In genomic region chr7:28832669-28833068, GRCh38 we compare ENCODE assay signal across 11 cellular contexts.
"Had no signal": no experiment of that assay in that cellular context is flagged by ENCODE, and none has a peak within 500 bp of the region (broad histone marks: within the 10 kb centered on the region; RNA-seq: fewer than 3 reads in every experiment).

No MANE protein-coding gene starts in this region.

- H3K4me3 Mint-ChIP-seq: GM23338, H9, HFFc6, IgD-negative memory B cell had no signal

- FAIRE-seq: H1, H54, HepG2 had no signal

- H3K27ac ChIP-seq: HL-60, KMS-11 had no signal

- H2AFZ ChIP-seq: GM23338 had no signal

- H3K4me3 ChIP-seq: GM23338 had no signal

- H3K9ac ChIP-seq: KMS-11 had no signal

- ATAC-seq: GM23338, HepG2 had no signal

- H3K27ac Mint-ChIP-seq: GM23338, H9, HFFc6, IgD-negative memory B cell had no signal

- DNase-seq: H9, HCEC 1CT, HFFc6, KBM-7 had no signal

- H3K9me3 Mint-ChIP-seq: IgD-negative memory B cell had no signal

- H3K4me2 ChIP-seq: GM23338, KMS-11 had no signal

- H3K4me1 Mint-ChIP-seq: GM23338, H9, IgD-negative memory B cell had no signal
